In the genomic region with DNA sequence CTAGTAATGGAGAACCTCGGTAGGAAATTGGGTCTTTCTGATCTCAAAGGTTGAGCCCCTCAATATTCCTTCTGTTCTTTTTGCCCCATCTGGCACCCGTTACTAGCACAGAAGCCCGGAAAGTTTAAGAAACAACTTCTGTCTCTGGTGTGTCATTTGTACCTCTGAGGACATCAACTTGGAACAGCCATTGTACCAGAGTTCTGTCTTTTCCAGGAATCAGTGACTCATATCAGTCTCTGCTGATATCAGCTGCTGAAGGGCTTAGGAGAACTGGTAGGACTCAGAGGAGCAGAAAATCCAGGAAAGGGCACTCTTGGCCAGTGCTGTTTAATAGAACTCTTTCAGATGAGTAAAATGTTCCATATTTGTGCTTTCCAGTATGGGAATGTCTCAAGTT, we compare ENCODE assay signal across 23 cellular contexts.
DNase-seq lines count a peak whose midpoint lies in the region; TF ChIP-seq lines count a peak whose summit lies in the region.
"Had no signal": no experiment of that assay in that cellular context is flagged by ENCODE, and none has a peak within 500 bp of the region (broad histone marks: within the 10 kb centered on the region; RNA-seq: fewer than 3 reads in every experiment).

No MANE protein-coding gene starts in this region.

- H3K27ac ChIP-seq in smooth muscle cell (ENCODE audit: low read depth): peak overlapping the region; percentile 30
- H3K27ac ChIP-seq in RWPE1: no peak overlapping the region
- H3K27ac ChIP-seq: cardiac muscle cell, left ventricle myocardium inferior, psoas muscle, thyroid gland had no signal

- no peaks in the 10 kb centered on the region for H3K79me2 ChIP-seq in smooth muscle cell (ENCODE audit: low read depth)

- no peak for TF ChIP-seq CTCF in fibroblast of mammary gland (conservative IDR thresholded peaks at IDR 0.05; ENCODE audit: control insufficient read depth, insufficient read depth, low read depth, low read length)
- TF ChIP-seq CTCF in smooth muscle cell (IDR thresholded peaks at IDR 0.05; ENCODE audit: borderline replicate concordance, insufficient read depth, poor library complexity, severe bottlenecking): no peak
- TF ChIP-seq CTCF in RWPE1 (conservative IDR thresholded peaks at IDR 0.05; ENCODE audit: low read depth): no peak

- no peaks in the 10 kb centered on the region for H3K36me3 ChIP-seq in adipocyte (ENCODE audit: control insufficient read depth, insufficient read depth, low read length, severe bottlenecking)
- H3K36me3 ChIP-seq in smooth muscle cell (ENCODE audit: low read depth): no peaks in the 10 kb centered on the region
- H3K36me3 ChIP-seq: cardiac muscle cell, left ventricle myocardium inferior, MG63, thyroid gland had no signal

- H3K4me2 ChIP-seq in smooth muscle cell: no peak overlapping the region

- WGBS in smooth muscle cell (ENCODE audit: low lambda C conversion rate): 49% methylated on average over 3 of the region's 3 CpGs

- peak; percentile 46 for DNase-seq in LHCN-M2 (ENCODE audit: low read depth)
- DNase-seq in adipocyte (ENCODE audit: low read depth): no peak
- peak; percentile 30 for DNase-seq in fibroblast of mammary gland (ENCODE audit: low read depth)
- DNase-seq in smooth muscle cell (lab: John Stamatoyannopoulos, UW; ENCODE audit: unreplicated experiment): no peak
- no peak for DNase-seq in RWPE1 (ENCODE audit: low spot score)
- DNase-seq in midbrain (lab: John Stamatoyannopoulos, UW): no peak
- DNase-seq in activated T-cell treated with anti-CD3 and anti-CD28 coated beads, Interleukin-2, amount 50 U/mL, for 24 hours: no peak
- no peak for DNase-seq in GM03348 (ENCODE audit: low spot score)
- DNase-seq: activated CD4-positive, alpha-beta T cell treated with anti-CD3 and anti-CD28 coated beads for 36 hours; activated naive CD4-positive, alpha-beta T cell; activated T-cell treated with anti-CD3 and anti-CD28 coated beads, Interleukin-2, amount 50 U/mL, for 48 hours; islet precursor cell; left ventricle myocardium inferior; MG63; natural killer cell; NCI-H1436 treated with DMSO at 0.1 percent for 48 hours; occipital lobe; psoas muscle; RPMI8226; thyroid gland had no signal

- no peaks in the 10 kb centered on the region for H4K20me1 ChIP-seq in smooth muscle cell (ENCODE audit: low read depth)

- POLR2A ChIA-PET in RWPE1 (lab: Yijun Ruan, JAX; ENCODE audit: low non-redundant PET): no interaction called here

- H3K27me3 ChIP-seq in adipocyte (replicated peaks; ENCODE audit: control insufficient read depth, insufficient read depth, low read length) (no peaks in the 10 kb centered on the region), smooth muscle cell (ENCODE audit: low read depth) (no peaks in the 10 kb centered on the region)
- H3K27me3 ChIP-seq: cardiac muscle cell, MG63, thyroid gland had no signal

- peak overlapping the region; percentile 46 for H2AFZ ChIP-seq in smooth muscle cell (ENCODE audit: low read depth)

- peaks cover 47% of the 10 kb centered on the region for H3K4me1 ChIP-seq in adipocyte (ENCODE audit: control insufficient read depth, insufficient read depth, low read length)
- H3K4me1 ChIP-seq in smooth muscle cell (ENCODE audit: low read depth): peaks cover 6% of the 10 kb centered on the region
- H3K4me1 ChIP-seq: thyroid gland had no signal

- H3K27ac Mint-ChIP-seq in activated T-cell treated with anti-CD3 and anti-CD28 coated beads, Interleukin-2, amount 50 U/mL, for 24 hours: no peak overlapping the region
- H3K27ac Mint-ChIP-seq: activated CD4-positive, alpha-beta T cell treated with anti-CD3 and anti-CD28 coated beads for 36 hours; CD14-positive monocyte; natural killer cell; stimulated activated naive CD8-positive, alpha-beta T cell treated with anti-CD3 and anti-CD28 coated beads, Interleukin-15, Interleukin-2, amounts not matched to agents 100 ng/mL and 50 ng/mL, for 24 hours had no signal

- no peak overlapping the region for H3K4me3 Mint-ChIP-seq in activated T-cell treated with anti-CD3 and anti-CD28 coated beads, Interleukin-2, amount 50 U/mL, for 24 hours
- H3K4me3 Mint-ChIP-seq: activated CD4-positive, alpha-beta T cell treated with anti-CD3 and anti-CD28 coated beads for 36 hours; CD14-positive monocyte; natural killer cell; stimulated activated naive CD8-positive, alpha-beta T cell treated with anti-CD3 and anti-CD28 coated beads, Interleukin-15, Interleukin-2, amounts not matched to agents 100 ng/mL and 50 ng/mL, for 24 hours had no signal

- H3F3A ChIP-seq in smooth muscle cell (ENCODE audit: low read depth): no peaks in the 10 kb centered on the region

- H3K9me3 Mint-ChIP-seq in activated T-cell treated with anti-CD3 and anti-CD28 coated beads, Interleukin-2, amount 50 U/mL, for 24 hours: no peaks in the 10 kb centered on the region
- H3K9me3 Mint-ChIP-seq: natural killer cell; stimulated activated naive CD8-positive, alpha-beta T cell treated with anti-CD3 and anti-CD28 coated beads, Interleukin-15, Interleukin-2, amounts not matched to agents 100 ng/mL and 50 ng/mL, for 24 hours had no signal

- peaks cover 17% of the 10 kb centered on the region for H3K4me1 Mint-ChIP-seq in activated T-cell treated with anti-CD3 and anti-CD28 coated beads, Interleukin-2, amount 50 U/mL, for 24 hours (ENCODE audit: low read depth)

- peaks cover 10% of the 10 kb centered on the region for H3K36me3 Mint-ChIP-seq in activated T-cell treated with anti-CD3 and anti-CD28 coated beads, Interleukin-2, amount 50 U/mL, for 24 hours (ENCODE audit: low read depth)
- H3K36me3 Mint-ChIP-seq: CD14-positive monocyte, natural killer cell had no signal

- peak overlapping the region; percentile 63 for H3K9ac ChIP-seq in adipocyte (ENCODE audit: low read length)
- H3K9ac ChIP-seq in smooth muscle cell (ENCODE audit: low read depth): no peak overlapping the region

- peak overlapping the region; percentile 19 for H3K4me3 ChIP-seq in adipocyte (ENCODE audit: low read length)
- H3K4me3 ChIP-seq in fibroblast of mammary gland (ENCODE audit: control insufficient read depth, low read depth, low read length): no peak overlapping the region
- H3K4me3 ChIP-seq in smooth muscle cell: no peak overlapping the region
- H3K4me3 ChIP-seq: cardiac muscle cell, left ventricle myocardium inferior, MG63, psoas muscle, thyroid gland had no signal

- H3K9me3 ChIP-seq in adipocyte (ENCODE audit: control insufficient read depth, low read length) (no peaks in the 10 kb centered on the region), smooth muscle cell (replicated peaks; ENCODE audit: low read depth) (no peaks in the 10 kb centered on the region)
- H3K9me3 ChIP-seq: left ventricle myocardium inferior, MG63, psoas muscle, thyroid gland had no signal

- CTCF ChIA-PET in RWPE1 (lab: Yijun Ruan, JAX): interaction anchor here (0.8 to 1.8 kb wide), 2 partner anchors 25 to 1495 kb away, joined by 3 to 15 read pairs; no protein-coding TSS in a partner anchor

- peaks cover 2% of the 10 kb centered on the region for H3K27me3 Mint-ChIP-seq in activated T-cell treated with anti-CD3 and anti-CD28 coated beads, Interleukin-2, amount 50 U/mL, for 24 hours
- H3K27me3 Mint-ChIP-seq: stimulated activated naive CD8-positive, alpha-beta T cell treated with anti-CD3 and anti-CD28 coated beads, Interleukin-15, Interleukin-2, amounts not matched to agents 100 ng/mL and 50 ng/mL, for 24 hours had no signal

Comparison
In these comparisons a context has a peak if more than half of its experiments do, and no peak if none do; other contexts are left out.
1. DNase-seq: peak in LHCN-M2 (single experiment) and fibroblast of mammary gland (single experiment); none in adipocyte (single experiment), smooth muscle cell (single experiment), RWPE1 (single experiment), midbrain (single experiment), activated T-cell treated with anti-CD3 and anti-CD28 coated beads, Interleukin-2, amount 50 U/mL, for 24 hours (single experiment) and GM03348 (single experiment).